1 cellular context compared by ENCODE assay signal in the genomic region with DNA sequence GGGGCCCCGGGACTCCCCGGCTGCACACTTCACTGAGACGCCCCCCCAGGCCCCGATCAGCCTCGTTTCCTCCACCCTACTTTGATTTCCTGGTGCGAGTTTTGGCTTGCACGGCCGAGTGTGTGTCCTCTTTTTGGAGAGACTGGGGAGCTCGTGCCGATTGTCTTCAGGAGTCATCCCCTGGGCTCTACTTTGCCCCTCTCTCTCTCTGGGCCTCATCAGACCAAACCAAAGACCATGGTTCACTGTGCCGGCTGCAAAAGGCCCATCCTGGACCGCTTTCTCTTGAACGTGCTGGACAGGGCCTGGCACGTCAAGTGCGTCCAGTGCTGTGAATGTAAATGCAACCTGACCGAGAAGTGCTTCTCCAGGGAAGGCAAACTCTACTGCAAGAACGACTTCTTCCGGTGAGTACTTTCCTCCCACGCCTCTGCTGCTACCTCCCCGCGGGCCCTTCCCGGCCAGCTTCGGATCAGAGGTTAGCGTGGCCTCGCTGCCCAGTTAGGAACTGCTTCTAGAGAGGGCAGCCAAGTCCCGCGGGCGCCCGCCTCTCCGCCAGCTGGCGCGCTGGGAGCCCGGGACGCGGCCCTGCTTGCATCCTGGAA.
TF ChIP-seq lines count a peak whose summit lies in the region.

No MANE protein-coding gene starts in this region.

TF ChIP-seq in H1, 55 proteins besides CTCF, POLR2A, EP300 and RAD21 (continued from another document):
- TF ChIP-seq CTBP2 (IDR thresholded peaks at IDR 0.05; ENCODE audit: borderline replicate concordance, insufficient read depth, insufficient read length, low read length) (peak; percentile 42), TAF1 (IDR thresholded peaks at IDR 0.05; ENCODE audit: low read depth, low read length) (no peak), BACH1 (IDR thresholded peaks at IDR 0.05; ENCODE audit: low read length) (no peak), POLR2AphosphoS5 (IDR thresholded peaks at IDR 0.05; ENCODE audit: low read depth, low read length) (no peak), CREB1 (IDR thresholded peaks at IDR 0.05) (0 out of 2 replicates have a peak, but pooled peaks have one; percentile 7), TCF12 (IDR thresholded peaks at IDR 0.05; ENCODE audit: low read depth, low read length) (no peak), SIN3A (conservative IDR thresholded peaks at IDR 0.05 in 1 of 2, IDR thresholded peaks at IDR 0.05 in 1 of 2; ENCODE audit: low read depth in 1 of 2, low read length in 2 of 2) (0 out of 4 replicates have a peak, but pooled peaks of 1 of the 2 experiments have one; percentile 55), EZH2 (IDR thresholded peaks at IDR 0.05; ENCODE audit: low read depth, low read length, severe bottlenecking) (peak; percentile 2), KDM5A (IDR thresholded peaks at IDR 0.05; ENCODE audit: low read length) (no peak), MAFK (IDR thresholded peaks at IDR 0.05; ENCODE audit: low read depth, low read length) (no peak)
- TF ChIP-seq, protein P1, sequence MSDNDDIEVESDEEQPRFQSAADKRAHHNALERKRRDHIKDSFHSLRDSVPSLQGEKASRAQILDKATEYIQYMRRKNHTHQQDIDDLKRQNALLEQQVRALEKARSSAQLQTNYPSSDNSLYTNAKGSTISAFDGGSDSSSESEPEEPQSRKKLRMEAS (IDR thresholded peaks at IDR 0.05), result peak; percentile 25; the same call in 1 of the 2 replicates
TF ChIP-seq in H1: peak in this region for 7.
